Comparison of ENCODE assay signal across 20 cellular contexts in the genomic region with DNA sequence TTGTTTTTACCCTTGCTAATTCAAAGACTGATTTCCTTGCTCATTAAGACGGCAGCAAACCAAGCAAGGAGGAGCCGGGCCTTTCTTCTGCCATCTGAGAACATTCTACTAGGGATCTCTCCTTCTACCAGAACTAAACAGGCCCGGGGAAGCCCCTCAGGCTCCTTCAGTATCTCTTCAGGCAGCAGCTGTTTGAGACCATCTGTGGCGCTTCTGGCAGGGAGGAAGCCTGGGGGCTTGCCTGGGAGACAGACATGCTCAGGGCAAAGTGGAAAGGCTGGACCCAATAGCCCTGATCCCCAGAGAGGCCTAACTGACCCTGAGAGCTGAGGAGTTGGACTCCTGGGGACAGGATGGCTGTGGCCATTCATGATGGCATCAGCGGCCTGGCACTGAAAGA.
DNase-seq lines count a peak whose midpoint lies in the region; ATAC-seq, FAIRE-seq and TF ChIP-seq lines count a peak whose summit lies in the region.
"Had no signal": no experiment of that assay in that cellular context is flagged by ENCODE, and none has a peak within 500 bp of the region (broad histone marks: within the 10 kb centered on the region; RNA-seq: fewer than 3 reads in every experiment).

No MANE protein-coding gene starts in this region.

- H3K9me3 Mint-ChIP-seq in chondrocyte (ENCODE audit: low read depth) (no peaks in the 10 kb centered on the region), osteocyte (ENCODE audit: unreplicated experiment) (no peaks in the 10 kb centered on the region)
- H3K9me3 Mint-ChIP-seq in activated CD4-positive, alpha-beta T cell treated with anti-CD3 and anti-CD28 coated beads, Interleukin-2, amount 10 ng/mL, durations not matched to agents 7 days and 5 days = no peaks in the 10 kb centered on the region
- H3K9me3 Mint-ChIP-seq: H9 had no signal

- H3K4me1 Mint-ChIP-seq in chondrocyte (ENCODE audit: low read depth) (peaks cover 98% of the 10 kb centered on the region), osteocyte (ENCODE audit: unreplicated experiment) (peaks cover 84% of the 10 kb centered on the region)
- H3K4me1 Mint-ChIP-seq in activated CD4-positive, alpha-beta T cell treated with anti-CD3 and anti-CD28 coated beads, Interleukin-2, amount 10 ng/mL, durations not matched to agents 7 days and 5 days = no peaks in the 10 kb centered on the region

- ATAC-seq in aorta (ENCODE audit: low FRiP score) = no peak

- intact Hi-C loops in aorta (cut with DNase I) = no loop called here

- H3K36me3 Mint-ChIP-seq in chondrocyte (ENCODE audit: low read depth) (peaks cover 80% of the 10 kb centered on the region), osteocyte (ENCODE audit: unreplicated experiment) (peaks cover 81% of the 10 kb centered on the region)
- H3K36me3 Mint-ChIP-seq in activated CD4-positive, alpha-beta T cell treated with anti-CD3 and anti-CD28 coated beads, Interleukin-2, amount 10 ng/mL, durations not matched to agents 7 days and 5 days (ENCODE audit: low read depth) = no peaks in the 10 kb centered on the region
- H3K36me3 Mint-ChIP-seq: CD14-positive monocyte had no signal

- no peak overlapping the region for H3K4me3 ChIP-seq in aorta (ENCODE audit: low read length in 2 of 2)
- no peak overlapping the region for H3K4me3 ChIP-seq in HAP-1
- H3K4me3 ChIP-seq: SJSA1 had no signal

- H3K36me3 ChIP-seq in aorta (ENCODE audit: control insufficient read depth in 1 of 2, insufficient read depth in 2 of 2, low read length in 1 of 2) (peaks cover 0 to 6% of the 10 kb centered on the region in 2 donors), HAP-1 (replicated peaks) (no peaks in the 10 kb centered on the region)
- H3K36me3 ChIP-seq: SJSA1 had no signal

- H3K27me3 Mint-ChIP-seq in chondrocyte (ENCODE audit: low read depth) = no peaks in the 10 kb centered on the region
- no peaks in the 10 kb centered on the region for H3K27me3 Mint-ChIP-seq in osteocyte (ENCODE audit: unreplicated experiment)
- H3K27me3 Mint-ChIP-seq in activated CD4-positive, alpha-beta T cell treated with anti-CD3 and anti-CD28 coated beads, Interleukin-2, amount 10 ng/mL, durations not matched to agents 7 days and 5 days = peaks cover 9% of the 10 kb centered on the region

- H3K27ac Mint-ChIP-seq in chondrocyte (ENCODE audit: unreplicated experiment) (peak overlapping the region; percentile 99), osteocyte (ENCODE audit: unreplicated experiment) (peak overlapping the region; percentile 100)
- H3K27ac Mint-ChIP-seq in activated CD4-positive, alpha-beta T cell treated with anti-CD3 and anti-CD28 coated beads, Interleukin-2, amount 10 ng/mL, durations not matched to agents 7 days and 5 days = no peak overlapping the region
- H3K27ac Mint-ChIP-seq: CD14-positive monocyte, H9 had no signal

- CTCF ChIA-PET in activated CD4-positive, alpha-beta T cell treated with anti-CD3 and anti-CD28 coated beads, Interleukin-2, amount 10 ng/mL, durations not matched to agents 7 days and 5 days (lab: Charles Lee) = interaction anchor here (0.9 to 1.3 kb wide), 3 partner anchors 11 to 20 kb away, joined by 3 read pairs; no protein-coding TSS in a partner anchor

- in situ Hi-C loops in HAP-1 (cut with MboI; ENCODE audit: low sequenced_read_pairs) = no loop called here

- peaks cover 0 to 5% of the 10 kb centered on the region in 2 donors for H3K4me1 ChIP-seq in aorta (ENCODE audit: control insufficient read depth in 1 of 2, insufficient read depth in 2 of 2, low read length in 2 of 2)
- no peaks in the 10 kb centered on the region for H3K4me1 ChIP-seq in HAP-1

- no peak for TF ChIP-seq POLR2A in GM12892 (IDR thresholded peaks at IDR 0.05; ENCODE audit: low read depth, low read length)

- 87 to 88% methylated on average over 5 of the region's 5 CpGs for WGBS in aorta, 2 donors

- DNase-seq in NCI-H82 (lab: John Stamatoyannopoulos, UW) (peak; percentile 13), NCI-H82 treated with DMSO at 0.1 percent for 48 hours (lab: John Stamatoyannopoulos, UW; ENCODE audit: unreplicated experiment) (no peak), chondrocyte (ENCODE audit: low spot score) (peak; percentile 60), osteocyte (ENCODE audit: extremely low spot score, unreplicated experiment) (no peak), aorta (no peak), HAP-1 (ENCODE audit: low spot score in 2 of 2) (no peak), GM12892 (ENCODE audit: insufficient read length) (no peak)
- DNase-seq in activated CD4-positive, alpha-beta T cell treated with anti-CD3 and anti-CD28 coated beads, Interleukin-2, amount 10 ng/mL, durations not matched to agents 7 days and 5 days = no peak
- DNase-seq: AML-193, DMS79, H9, KG1, NCI-H1092 treated with DMSO at 0.1 percent for 48 hours, NCI-H1694, NCI-H774, OCI-M1 had no signal

- no peak overlapping the region for H3K4me3 Mint-ChIP-seq in chondrocyte (ENCODE audit: unreplicated experiment)
- H3K4me3 Mint-ChIP-seq in osteocyte (ENCODE audit: unreplicated experiment) = no peak overlapping the region
- H3K4me3 Mint-ChIP-seq in activated CD4-positive, alpha-beta T cell treated with anti-CD3 and anti-CD28 coated beads, Interleukin-2, amount 10 ng/mL, durations not matched to agents 7 days and 5 days = no peak overlapping the region
- H3K4me3 Mint-ChIP-seq: CD14-positive monocyte, H9 had no signal

- POLR2A ChIA-PET in activated CD4-positive, alpha-beta T cell treated with anti-CD3 and anti-CD28 coated beads, Interleukin-2, amount 10 ng/mL, durations not matched to agents 7 days and 5 days (lab: Charles Lee) = no interaction called here

- TF ChIP-seq CTCF in chondrocyte (IDR thresholded peaks at IDR 0.05) (no peak), osteocyte (IDR thresholded peaks at IDR 0.05) (no peak)

- H3K27me3 ChIP-seq in aorta (ENCODE audit: control insufficient read depth in 1 of 2, insufficient read depth in 2 of 2, low read length in 1 of 2) = no peaks in the 10 kb centered on the region
- H3K27me3 ChIP-seq in HAP-1 (ENCODE audit: low read depth) = peaks cover 7% of the 10 kb centered on the region; the same call in 1 of the 2 replicates
- H3K27me3 ChIP-seq: SJSA1 had no signal

- H3K27ac ChIP-seq in aorta (ENCODE audit: low read depth in 1 of 2, low read length in 2 of 2) = peak overlapping the region; percentile 25 to 72
- H3K27ac ChIP-seq: SJSA1 had no signal

- FAIRE-seq in GM12892 (lab: Jason Lieb, UNC) = no peak
- FAIRE-seq: D721Med, RCC 7860 had no signal

- no peaks in the 10 kb centered on the region for H3K9me3 ChIP-seq in aorta (ENCODE audit: control insufficient read depth, low read length)
- no peaks in the 10 kb centered on the region for H3K9me3 ChIP-seq in HAP-1
- H3K9me3 ChIP-seq: SJSA1 had no signal

Comparison
In these comparisons a context has a peak if more than half of its experiments do, and no peak if none do; other contexts are left out.
1. DNase-seq: peak in NCI-H82 (single experiment) and chondrocyte (single experiment); none in NCI-H82 treated with DMSO at 0.1 percent for 48 hours (single experiment), osteocyte (single experiment), aorta (0 of 2), HAP-1 (0 of 2), GM12892 (single experiment) and activated CD4-positive, alpha-beta T cell treated with anti-CD3 and anti-CD28 coated beads, Interleukin-2, amount 10 ng/mL, durations not matched to agents 7 days and 5 days (single experiment).